ENCODE assay signal across 32 cellular contexts in genomic region chr10:29897430-29897829, GRCh38.
"Had no signal": no experiment of that assay in that cellular context is flagged by ENCODE, and none has a peak within 500 bp of the region (broad histone marks: within the 10 kb centered on the region; RNA-seq: fewer than 3 reads in every experiment).

No MANE protein-coding gene starts in this region.

- H3K36me3 ChIP-seq: neural progenitor cell, ovary, spleen, suprapubic skin, thyroid gland, transverse colon, upper lobe of right lung, uterus had no signal

- DNase-seq: naive B cell; naive thymus-derived CD8-positive, alpha-beta T cell; occipital lobe; ovary; posterior cingulate gyrus; psoas muscle; right cardiac atrium; spleen; stimulated activated CD4-positive, alpha-beta T cell treated with anti-CD3 and anti-CD28 coated beads, Interleukin-12 subunit alpha, Interleukin-12 subunit beta, amount 100 ng/mL, for 4 hours; stimulated activated CD4-positive, alpha-beta T cell treated with anti-CD3 and anti-CD28 coated beads, Interleukin-1b, Interleukin-23, amount 100 ng/mL, for 48 hours; stimulated activated CD4-positive, alpha-beta T cell treated with anti-CD3 and anti-CD28 coated beads, Interleukin-4, amount 100 ng/mL, for 1 hour; stimulated activated CD4-positive, alpha-beta T cell treated with anti-CD3 and anti-CD28 coated beads, Interleukin-4, amount 100 ng/mL, for 4 hours; stimulated activated CD8-positive, alpha-beta memory T cell treated with anti-CD3 and anti-CD28 coated beads, Interleukin-4, amount 100 ng/mL, for 48 hours; stimulated activated naive CD4-positive, alpha-beta T cell; stimulated activated naive CD8-positive, alpha-beta T cell treated with anti-CD3 and anti-CD28 coated beads, Interleukin-15, amount 100 ng/mL, for 72 hours; stimulated activated naive CD8-positive, alpha-beta T cell treated with anti-CD3 and anti-CD28 coated beads, Interleukin-15, Interleukin-2, amounts not matched to agents 100 U/mL and 50 U/mL, for 24 hours; substantia nigra; testis; thyroid gland; transverse colon; upper lobe of right lung had no signal

- H3K27ac Mint-ChIP-seq: naive B cell; neural progenitor cell; progenitor cell of endocrine pancreas; stimulated activated memory B cell treated with anti-CD40 and anti-IgM and Interleukin-4, amounts not matched to agents 10 μg/mL and 1 μg/mL and 100 μg/mL, for 72 hours; stimulated activated naive CD8-positive, alpha-beta T cell treated with anti-CD3 and anti-CD28 coated beads, Interleukin-15, amount 100 ng/mL, for 72 hours; type B pancreatic cell had no signal

- H3K27me3 Mint-ChIP-seq: progenitor cell of endocrine pancreas; stimulated activated memory B cell treated with anti-CD40 and anti-IgM and Interleukin-4, amounts not matched to agents 10 μg/mL and 1 μg/mL and 100 μg/mL, for 72 hours; type B pancreatic cell had no signal

- H3K9ac ChIP-seq: neural progenitor cell, parathyroid adenoma had no signal

- H3K9me3 Mint-ChIP-seq: natural killer cell treated with Interleukin-12 subunit alpha and Interleukin-12 subunit beta and Interleukin-15 and Interleukin-18, amount 100 ng/mL, for 72 hours; stimulated activated memory B cell treated with anti-CD40 and anti-IgM and Interleukin-4, amounts not matched to agents 10 μg/mL and 1 μg/mL and 100 μg/mL, for 72 hours; stimulated activated naive CD8-positive, alpha-beta T cell treated with anti-CD3 and anti-CD28 coated beads, Interleukin-15, amount 100 ng/mL, for 72 hours had no signal

- H3K4me2 ChIP-seq: neural progenitor cell, smooth muscle cell had no signal

- H3K4me3 ChIP-seq: neural progenitor cell, ovary, psoas muscle, skin epidermis, smooth muscle cell, spleen, suprapubic skin, testis, thyroid gland, transverse colon, upper lobe of right lung, uterus had no signal

- H3K4me1 Mint-ChIP-seq: naive B cell; naive thymus-derived CD8-positive, alpha-beta T cell; stimulated activated memory B cell treated with anti-CD40 and anti-IgM and Interleukin-4, amounts not matched to agents 10 μg/mL and 1 μg/mL and 100 μg/mL, for 72 hours; stimulated activated naive CD8-positive, alpha-beta T cell treated with anti-CD3 and anti-CD28 coated beads, Interleukin-15, amount 100 ng/mL, for 72 hours had no signal

- H3K27me3 ChIP-seq: neural progenitor cell, ovary, spleen, suprapubic skin, testis, thyroid gland, transverse colon, upper lobe of right lung, uterus had no signal

- H2AFZ ChIP-seq: neural progenitor cell, parathyroid adenoma had no signal

- H3K9me3 ChIP-seq: ovary, suprapubic skin, testis, thyroid gland, transverse colon, upper lobe of right lung, uterus had no signal

- ATAC-seq: naive thymus-derived CD8-positive, alpha-beta T cell; natural killer cell treated with Interleukin-12 subunit alpha and Interleukin-12 subunit beta and Interleukin-15 and Interleukin-18, amount 100 ng/mL, for 72 hours; psoas muscle; right cardiac atrium; sciatic nerve; stimulated activated memory B cell treated with anti-CD40 and anti-IgM and Interleukin-4, amounts not matched to agents 10 μg/mL and 1 μg/mL and 100 μg/mL, for 72 hours; stimulated activated naive CD8-positive, alpha-beta T cell treated with anti-CD3 and anti-CD28 coated beads, Interleukin-15, amount 100 ng/mL, for 72 hours; stimulated activated naive CD8-positive, alpha-beta T cell treated with anti-CD3 and anti-CD28 coated beads, Interleukin-15, Interleukin-2, amounts not matched to agents 100 U/mL and 50 U/mL, for 24 hours; upper lobe of right lung had no signal

- H3K79me2 ChIP-seq: parathyroid adenoma had no signal

- H3K27ac ChIP-seq: neural progenitor cell, ovary, parathyroid adenoma, psoas muscle, spleen, suprapubic skin, thyroid gland, transverse colon, upper lobe of right lung had no signal

- H3K4me1 ChIP-seq: parathyroid adenoma, psoas muscle, spleen, transverse colon, upper lobe of right lung had no signal

- H3K4me3 Mint-ChIP-seq: naive B cell; naive thymus-derived CD8-positive, alpha-beta T cell; natural killer cell treated with Interleukin-12 subunit alpha and Interleukin-12 subunit beta and Interleukin-15 and Interleukin-18, amount 100 ng/mL, for 72 hours; neural progenitor cell; stimulated activated memory B cell treated with anti-CD40 and anti-IgM and Interleukin-4, amounts not matched to agents 10 μg/mL and 1 μg/mL and 100 μg/mL, for 72 hours; stimulated activated naive CD8-positive, alpha-beta T cell treated with anti-CD3 and anti-CD28 coated beads, Interleukin-15, amount 100 ng/mL, for 72 hours; type B pancreatic cell had no signal

- H3K36me3 Mint-ChIP-seq: naive B cell; natural killer cell treated with Interleukin-12 subunit alpha and Interleukin-12 subunit beta and Interleukin-15 and Interleukin-18, amount 100 ng/mL, for 72 hours; neural progenitor cell; stimulated activated memory B cell treated with anti-CD40 and anti-IgM and Interleukin-4, amounts not matched to agents 10 μg/mL and 1 μg/mL and 100 μg/mL, for 72 hours; type B pancreatic cell had no signal
